Comparison of ENCODE assay signal across 34 cellular contexts in genomic region chr13:42108217-42108616, GRCh38.
"Had no signal": no experiment of that assay in that cellular context is flagged by ENCODE, and none has a peak within 500 bp of the region (broad histone marks: within the 10 kb centered on the region; RNA-seq: fewer than 3 reads in every experiment).

No MANE protein-coding gene starts in this region.

- DNase-seq: activated CD4-positive, alpha-beta memory T cell treated with anti-CD3 and anti-CD28 coated beads for 36 hours; activated CD4-positive, alpha-beta T cell treated with anti-CD3 and anti-CD28 coated beads for 36 hours; activated CD4-positive, alpha-beta T cell treated with anti-CD3 and anti-CD28 coated beads, Interleukin-2, amount 10 ng/mL, durations not matched to agents 24 days and 14 days; activated CD4-positive, CD25-positive, alpha-beta regulatory T cell; activated CD4-positive, CD25-positive, alpha-beta regulatory T cell treated with anti-CD3 and anti-CD28 coated beads, Interleukin-2, amount 50 U/mL, for 72 hours; activated CD8-positive, alpha-beta memory T cell treated with anti-CD3 and anti-CD28 coated beads, Interleukin-2, amount 10 ng/mL, durations not matched to agents 7 days and 5 days; activated CD8-positive, alpha-beta memory T cell treated with anti-CD3 and anti-CD28 coated beads, Interleukin-2, amount 50 U/mL, for 4 hours; activated CD8-positive, alpha-beta T cell treated with anti-CD3 and anti-CD28 coated beads, Interleukin-2, amount 10 ng/mL, durations not matched to agents 7 days and 5 days; activated gamma-delta T cell; activated naive CD4-positive, alpha-beta T cell; activated naive CD4-positive, alpha-beta T cell treated with anti-CD3 and anti-CD28 coated beads, Interleukin-2, amount 10 ng/mL, durations not matched to agents 7 days and 5 days; activated naive CD8-positive, alpha-beta T cell treated with anti-CD3 and anti-CD28 coated beads, Interleukin-2, amount 50 U/mL, for 24 hours; activated T-cell treated with anti-CD3 and anti-CD28 coated beads, Interleukin-2, amount 50 U/mL, for 1 hour; activated T-cell treated with anti-CD3 and anti-CD28 coated beads, Interleukin-2, amount 50 U/mL, for 48 hours; adrenal gland; amygdala; aorta; body of pancreas; caudate nucleus; cortex of kidney; dermis blood vessel endothelial cell; effector CD4-positive, alpha-beta T cell; esophagus squamous epithelium; foreskin melanocyte; heart right ventricle; T-helper 1 cell; T-helper 2 cell had no signal

- H3K27ac Mint-ChIP-seq: activated CD4-positive, alpha-beta memory T cell treated with anti-CD3 and anti-CD28 coated beads for 36 hours; activated CD4-positive, alpha-beta T cell treated with anti-CD3 and anti-CD28 coated beads for 36 hours; activated CD4-positive, alpha-beta T cell treated with anti-CD3 and anti-CD28 coated beads, Interleukin-2, amount 10 ng/mL, durations not matched to agents 24 days and 14 days; activated CD8-positive, alpha-beta memory T cell treated with anti-CD3 and anti-CD28 coated beads, Interleukin-2, amount 10 ng/mL, durations not matched to agents 7 days and 5 days; activated CD8-positive, alpha-beta T cell treated with anti-CD3 and anti-CD28 coated beads, Interleukin-2, amount 10 ng/mL, durations not matched to agents 7 days and 5 days; activated naive CD4-positive, alpha-beta T cell treated with anti-CD3 and anti-CD28 coated beads, Interleukin-2, amount 50 U/mL, for 72 hours; activated naive CD8-positive, alpha-beta T cell treated with anti-CD3 and anti-CD28 coated beads, Interleukin-2, amount 50 U/mL, for 24 hours; activated T-helper 1 cell treated with anti-CD3 and anti-CD28 coated beads, Interleukin-12 subunit alpha, Interleukin-12 subunit beta, Interleukin-2, Interleukin-4 antibody, amounts not matched to agents 30 ng/mL and 10 ng/mL and 1 ng/mL, durations not matched to agents 14 hours and 24 hours and 36 hours had no signal

- H3K4me3 ChIP-seq: adrenal gland, body of pancreas, esophagus squamous epithelium, gastroesophageal sphincter, heart right ventricle, hepatocyte had no signal

- H3K9me3 ChIP-seq: adrenal gland, body of pancreas, esophagus squamous epithelium had no signal

- H3K27me3 ChIP-seq: adrenal gland, body of pancreas, esophagus squamous epithelium, gastroesophageal sphincter, heart right ventricle, hepatocyte had no signal

- H3K4me2 ChIP-seq: hepatocyte had no signal

- H3K4me3 Mint-ChIP-seq: activated CD4-positive, alpha-beta memory T cell treated with anti-CD3 and anti-CD28 coated beads for 36 hours; activated CD4-positive, alpha-beta T cell treated with anti-CD3 and anti-CD28 coated beads for 36 hours; activated CD4-positive, alpha-beta T cell treated with anti-CD3 and anti-CD28 coated beads, Interleukin-2, amount 10 ng/mL, durations not matched to agents 24 days and 14 days; activated CD8-positive, alpha-beta memory T cell treated with anti-CD3 and anti-CD28 coated beads, Interleukin-2, amount 10 ng/mL, durations not matched to agents 7 days and 5 days; activated CD8-positive, alpha-beta T cell treated with anti-CD3 and anti-CD28 coated beads, Interleukin-2, amount 10 ng/mL, durations not matched to agents 7 days and 5 days; activated naive CD4-positive, alpha-beta T cell treated with anti-CD3 and anti-CD28 coated beads, Interleukin-2, amount 10 ng/mL, durations not matched to agents 7 days and 5 days; activated naive CD8-positive, alpha-beta T cell treated with anti-CD3 and anti-CD28 coated beads, Interleukin-2, amount 50 U/mL, for 24 hours; activated T-helper 1 cell treated with anti-CD3 and anti-CD28 coated beads, Interleukin-12 subunit alpha, Interleukin-12 subunit beta, Interleukin-2, Interleukin-4 antibody, amounts not matched to agents 30 ng/mL and 10 ng/mL and 1 ng/mL, durations not matched to agents 14 hours and 24 hours and 36 hours had no signal

- FAIRE-seq: endometrium, endothelial cell of umbilical vein had no signal

- H3K36me3 Mint-ChIP-seq: activated naive CD4-positive, alpha-beta T cell treated with anti-CD3 and anti-CD28 coated beads, Interleukin-2, amount 10 ng/mL, durations not matched to agents 7 days and 5 days had no signal

- ATAC-seq: activated CD4-positive, alpha-beta T cell treated with anti-CD3 and anti-CD28 coated beads for 36 hours; activated CD8-positive, alpha-beta memory T cell treated with anti-CD3 and anti-CD28 coated beads, Interleukin-2, amount 10 ng/mL, durations not matched to agents 7 days and 5 days; activated CD8-positive, alpha-beta T cell treated with anti-CD3 and anti-CD28 coated beads, Interleukin-2, amount 10 ng/mL, durations not matched to agents 7 days and 5 days; activated naive CD4-positive, alpha-beta T cell treated with anti-CD3 and anti-CD28 coated beads, Interleukin-2, amount 50 U/mL, for 72 hours; activated naive CD8-positive, alpha-beta T cell treated with anti-CD3 and anti-CD28 coated beads, Interleukin-2, amount 50 U/mL, for 24 hours; body of pancreas; gastroesophageal sphincter had no signal

- H3K4me1 ChIP-seq: adrenal gland had no signal

- H3K27me3 Mint-ChIP-seq: activated CD4-positive, alpha-beta memory T cell treated with anti-CD3 and anti-CD28 coated beads for 36 hours; activated CD4-positive, alpha-beta T cell treated with anti-CD3 and anti-CD28 coated beads for 36 hours; activated CD4-positive, alpha-beta T cell treated with anti-CD3 and anti-CD28 coated beads, Interleukin-2, amount 10 ng/mL, durations not matched to agents 24 days and 14 days; activated CD8-positive, alpha-beta memory T cell treated with anti-CD3 and anti-CD28 coated beads, Interleukin-2, amount 10 ng/mL, durations not matched to agents 7 days and 5 days; activated naive CD4-positive, alpha-beta T cell treated with anti-CD3 and anti-CD28 coated beads, Interleukin-2, amount 10 ng/mL, durations not matched to agents 7 days and 5 days; activated naive CD8-positive, alpha-beta T cell treated with anti-CD3 and anti-CD28 coated beads, Interleukin-2, amount 50 U/mL, for 24 hours had no signal

- H3K27ac ChIP-seq: adrenal gland, body of pancreas, epithelial cell of prostate, esophagus squamous epithelium, gastroesophageal sphincter, heart right ventricle, hepatocyte had no signal

- H3K36me3 ChIP-seq: adrenal gland, esophagus squamous epithelium, gastroesophageal sphincter, heart right ventricle had no signal

- H2AFZ ChIP-seq: hepatocyte had no signal
